In the genomic region with DNA sequence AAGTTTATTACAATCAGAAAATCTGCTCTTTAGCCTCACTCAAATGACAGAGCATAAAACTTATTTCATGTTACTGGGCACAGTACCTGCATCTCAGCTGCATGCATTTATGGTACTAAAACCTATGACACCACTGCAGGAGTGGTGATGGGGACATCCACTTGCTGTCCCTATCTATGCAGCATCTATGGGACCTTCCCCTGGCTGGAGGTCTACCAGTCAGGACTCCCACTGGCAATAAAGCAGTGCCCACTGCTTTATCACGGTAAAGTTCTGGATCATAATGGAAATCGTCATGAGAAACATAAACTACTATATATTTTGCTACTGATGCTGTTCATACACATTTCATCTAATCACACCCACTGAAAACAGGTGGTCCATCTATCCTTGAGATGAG, we compare ENCODE assay signal across 10 cellular contexts. TPM values are rescaled to one million over a fixed set of nuclear protein-coding genes. Genes with fewer than 3 reads are reported as not detected.
DNase-seq lines count a peak whose midpoint lies in the region; ATAC-seq and TF ChIP-seq lines count a peak whose summit lies in the region.
"Had no signal": no experiment of that assay in that cellular context is flagged by ENCODE, and none has a peak within 500 bp of the region (broad histone marks: within the 10 kb centered on the region; RNA-seq: fewer than 3 reads in every experiment).

No MANE protein-coding gene starts in this region.

- H3K27me3 Mint-ChIP-seq in endodermal cell (ENCODE audit: insufficient read depth), result no peaks in the 10 kb centered on the region

- no peaks in the 10 kb centered on the region for H3K27me3 ChIP-seq in BLaER1
- no peaks in the 10 kb centered on the region for H3K27me3 ChIP-seq in SJCRH30
- no peaks in the 10 kb centered on the region for H3K27me3 ChIP-seq in endodermal cell (ENCODE audit: control insufficient read depth, insufficient read depth, low read length, poor library complexity, severe bottlenecking)
- H3K27me3 ChIP-seq in psoas muscle (ENCODE audit: insufficient read depth in 3 of 3, low read length in 2 of 3), result no peaks in the 10 kb centered on the region

- intact Hi-C loops in psoas muscle (cut with DNase I), result no loop called here

- H4K20me1 ChIP-seq in BLaER1, result no peaks in the 10 kb centered on the region; the same call in 1 of the 2 replicates

- no peaks in the 10 kb centered on the region for H3K36me3 Mint-ChIP-seq in endodermal cell (ENCODE audit: low read depth)

- peaks cover 9% of the 10 kb centered on the region for H3K4me1 Mint-ChIP-seq in endodermal cell

- DNase-seq in SJCRH30 (no peak), endodermal cell (peak; percentile 5), psoas muscle (no peak), NCI-H2227 treated with DMSO at 0.1 percent for 48 hours (lab: John Stamatoyannopoulos, UW) (no peak), dermis blood vessel endothelial cell (no peak), NCI-H1436 treated with DMSO at 0.1 percent for 48 hours (lab: John Stamatoyannopoulos, UW) (no peak), activated gamma-delta T cell (lab: John Stamatoyannopoulos, UW) (no peak)
- DNase-seq: erythroblast, NCI-H345 had no signal

- no peaks in the 10 kb centered on the region for H3K9me3 ChIP-seq in BLaER1
- no peaks in the 10 kb centered on the region for H3K9me3 ChIP-seq in SJCRH30 (replicated peaks)
- H3K9me3 ChIP-seq in endodermal cell (ENCODE audit: control insufficient read depth, low read length), result no peaks in the 10 kb centered on the region
- H3K9me3 ChIP-seq in psoas muscle, result no peaks in the 10 kb centered on the region

- H3K9ac ChIP-seq in BLaER1, result peak overlapping the region; percentile 8; the same call in 1 of the 2 replicates
- H3K9ac ChIP-seq in endodermal cell (ENCODE audit: extremely low read depth, low read length, poor library complexity, severe bottlenecking), result no peak overlapping the region

- H3K27ac ChIP-seq in BLaER1 (no peak overlapping the region), SJCRH30 (peak overlapping the region; percentile 93), endodermal cell (ENCODE audit: low read depth, low read length) (peak overlapping the region; percentile 81), psoas muscle (peak overlapping the region; percentile 50)

- H3K9me3 Mint-ChIP-seq in endodermal cell, result no peaks in the 10 kb centered on the region

- H3K4me2 ChIP-seq in BLaER1, result peak overlapping the region; percentile 74

- H3K4me3 ChIP-seq in BLaER1 (no peak overlapping the region), SJCRH30 (peak overlapping the region; percentile 52), endodermal cell (ENCODE audit: low read length) (no peak overlapping the region), psoas muscle (no peak overlapping the region)

- no peaks in the 10 kb centered on the region for H3K36me3 ChIP-seq in BLaER1
- H3K36me3 ChIP-seq in SJCRH30, result no peaks in the 10 kb centered on the region
- no peaks in the 10 kb centered on the region for H3K36me3 ChIP-seq in endodermal cell (ENCODE audit: control insufficient read depth, insufficient read depth, low read length)
- no peaks in the 10 kb centered on the region for H3K36me3 ChIP-seq in psoas muscle (ENCODE audit: insufficient read depth in 1 of 2, low read depth in 1 of 2)

- H3K27ac Mint-ChIP-seq in endodermal cell, result no peak overlapping the region

- no peak for TF ChIP-seq CTCF in endodermal cell (conservative IDR thresholded peaks at IDR 0.05)
- TF ChIP-seq CTCF in psoas muscle (IDR thresholded peaks at IDR 0.05), result no peak

- ATAC-seq in psoas muscle, result no peak

- WGBS in endodermal cell (ENCODE audit: insufficient coverage in 1 of 2, insufficient read length in 1 of 2), 2 experiments, result 95 to 100% methylated on average over 2 of the region's 2 CpGs
- WGBS in psoas muscle, 3 donors, result 41 to 49% (median 45%) methylated on average over 2 of the region's 2 CpGs

- H3K4me1 ChIP-seq in BLaER1 (peaks cover 55% of the 10 kb centered on the region), SJCRH30 (peaks cover 17% of the 10 kb centered on the region), endodermal cell (ENCODE audit: control insufficient read depth, insufficient read depth, low read length) (no peaks in the 10 kb centered on the region), psoas muscle (peaks cover 37% of the 10 kb centered on the region)

- H3K4me3 Mint-ChIP-seq in endodermal cell, result no peak overlapping the region

RNA-seq across cellular contexts. Expression of a gene that starts 26.2 kb away (rescaled TPM):
- total RNA-seq in SJCRH30 (2014; rRNA removed; shearing (Covaris generic)), result 38.3 and 39.5 TPM in 2 replicates
- total RNA-seq in endodermal cell (10 to 100 TPM; 22.3 to 22.4 TPM), psoas muscle (10 to 100 TPM; 18.9 to 51.8 (median 28.8) TPM), dermis blood vessel endothelial cell (43.0 and 77.3 TPM in 2 replicates)
- 51.9 TPM for polyA plus RNA-seq in endodermal cell (2013, experiment 1 of 2)
- polyA plus RNA-seq in endodermal cell (2013, experiment 2 of 2), result 43.8 TPM
- 10 to 100 TPM; 26.0 to 31.7 (median 28.4) TPM for polyA plus RNA-seq in psoas muscle

RNA-seq across cellular contexts. Expression of a gene that starts 39.1 kb away (rescaled TPM):
- 4.3 and 4.9 TPM in 2 replicates for total RNA-seq in SJCRH30 (2014; rRNA removed; shearing (Covaris generic))
- total RNA-seq in endodermal cell (10 to 100 TPM; 11.0 to 12.1 TPM), psoas muscle (1 to 10 TPM; 2.2 to 7.8 (median 4.6) TPM), dermis blood vessel endothelial cell (3.7 and 4.7 TPM in 2 replicates)
- polyA plus RNA-seq in endodermal cell (2013, experiment 1 of 2), result 9.1 TPM
- 6.2 TPM for polyA plus RNA-seq in endodermal cell (2013, experiment 2 of 2)
- polyA plus RNA-seq in psoas muscle, result 1 to 10 TPM; 2.4 to 3.5 (median 3.0) TPM
